Comparison of ENCODE assay signal across 15 cellular contexts in genomic region chr3:123314409-123315270, GRCh38.
A peak's percentile ranks its signal among the peaks of the same experiment; 100 is the strongest.
DNase-seq lines count a peak whose midpoint lies in the region; ATAC-seq, FAIRE-seq and TF ChIP-seq lines count a peak whose summit lies in the region.
"Had no signal": no experiment of that assay in that cellular context is flagged by ENCODE, and none has a peak within 500 bp of the region (broad histone marks: within the 10 kb centered on the region; RNA-seq: fewer than 3 reads in every experiment).

No MANE protein-coding gene starts in this region.

- no peak for FAIRE-seq in GM12892 (lab: Jason Lieb, UNC)

- no peaks in the 10 kb centered on the region for H3K27me3 Mint-ChIP-seq in WTC11 (ENCODE audit: low read depth)

- peak; percentile 88 for ATAC-seq in WTC11
- no peak for ATAC-seq in GM19351 (IDR thresholded peaks at IDR 0.05; ENCODE audit: unreplicated experiment)
- ATAC-seq: left lobe of liver; naive thymus-derived CD4-positive, alpha-beta T cell; stimulated activated naive CD8-positive, alpha-beta T cell treated with anti-CD3 and anti-CD28 coated beads, Interleukin-15, amount 100 ng/mL, for 72 hours had no signal

- H3K4me1 Mint-ChIP-seq in WTC11, result peaks cover 93% of the 10 kb centered on the region
- H3K4me1 Mint-ChIP-seq: stimulated activated naive CD8-positive, alpha-beta T cell treated with anti-CD3 and anti-CD28 coated beads, Interleukin-15, amount 100 ng/mL, for 72 hours had no signal

- peak; percentile 89 for DNase-seq in ELF-1 (ENCODE audit: low read depth, low spot score)
- DNase-seq in NCI-H187 (lab: John Stamatoyannopoulos, UW), result peak; percentile 86 to 94
- DNase-seq in WTC11 (ENCODE audit: low spot score), result peak; percentile 89
- peak; percentile 95 for DNase-seq in iPS-NIHi7 (ENCODE audit: extremely low spot score)
- DNase-seq in NCI-H446 treated with DMSO at 0.1 percent for 48 hours (lab: John Stamatoyannopoulos, UW), result no peak
- DNase-seq in GM12892 (ENCODE audit: insufficient read length), result no peak
- DNase-seq in H4 (ENCODE audit: low spot score), result no peak
- DNase-seq: dorsolateral prefrontal cortex; GM23248; naive thymus-derived CD4-positive, alpha-beta T cell; NCI-H1694; stimulated activated naive CD8-positive, alpha-beta T cell treated with anti-CD3 and anti-CD28 coated beads, Interleukin-15, amount 100 ng/mL, for 72 hours; T-helper 2 cell had no signal

- peaks cover 5% of the 10 kb centered on the region for H3K36me3 Mint-ChIP-seq in WTC11
- H3K36me3 Mint-ChIP-seq: naive thymus-derived CD4-positive, alpha-beta T cell had no signal

- peak overlapping the region; percentile 99 for H3K27ac Mint-ChIP-seq in WTC11
- H3K27ac Mint-ChIP-seq: naive thymus-derived CD4-positive, alpha-beta T cell; stimulated activated naive CD8-positive, alpha-beta T cell treated with anti-CD3 and anti-CD28 coated beads, Interleukin-15, amount 100 ng/mL, for 72 hours had no signal

- TF ChIP-seq CTCF in WTC11 (IDR thresholded peaks at IDR 0.05), result no peak

- H3K9me3 Mint-ChIP-seq in WTC11, result peaks cover 3% of the 10 kb centered on the region; the same call in 1 of the 2 replicates
- H3K9me3 Mint-ChIP-seq: naive thymus-derived CD4-positive, alpha-beta T cell; stimulated activated naive CD8-positive, alpha-beta T cell treated with anti-CD3 and anti-CD28 coated beads, Interleukin-15, amount 100 ng/mL, for 72 hours had no signal

- CTCF ChIA-PET in WTC11 (lab: Charles Lee), result interaction anchor here (0.5 to 2.4 kb wide), 32 partner anchors 9 to 371 kb away, joined by 3 to 27 read pairs (median 5); partner anchors contain the start of genes ADCY5, PDIA5, SEC22A and SEMA5B

- peak overlapping the region; percentile 73 for H3K4me3 Mint-ChIP-seq in WTC11
- H3K4me3 Mint-ChIP-seq: naive thymus-derived CD4-positive, alpha-beta T cell; stimulated activated naive CD8-positive, alpha-beta T cell treated with anti-CD3 and anti-CD28 coated beads, Interleukin-15, amount 100 ng/mL, for 72 hours had no signal

- TF ChIP-seq POLR2A in GM12892 (IDR thresholded peaks at IDR 0.05; ENCODE audit: low read depth, low read length), result no peak

- POLR2A ChIA-PET in WTC11 (lab: Charles Lee), result interaction anchor here (0.5 to 2.1 kb wide), 8 partner anchors 9 to 248 kb away, joined by 3 to 6 read pairs (median 4); partner anchors contain the start of genes PDIA5 and SEC22A

TF ChIP-seq in WTC11, 78 proteins besides CTCF, POLR2A, EP300 and RAD21 (continues in another document):
- TF ChIP-seq, protein P1, sequence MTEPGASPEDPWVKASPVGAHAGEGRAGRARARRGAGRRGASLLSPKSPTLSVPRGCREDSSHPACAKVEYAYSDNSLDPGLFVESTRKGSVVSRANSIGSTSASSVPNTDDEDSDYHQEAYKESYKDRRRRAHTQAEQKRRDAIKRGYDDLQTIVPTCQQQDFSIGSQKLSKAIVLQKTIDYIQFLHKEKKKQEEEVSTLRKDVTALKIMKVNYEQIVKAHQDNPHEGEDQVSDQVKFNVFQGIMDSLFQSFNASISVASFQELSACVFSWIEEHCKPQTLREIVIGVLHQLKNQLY (CRISPR knock-in tag; IDR thresholded peaks at IDR 0.05), result no peak
- TF ChIP-seq ETV6 (CRISPR knock-in tag; IDR thresholded peaks at IDR 0.05), result peak; percentile 77; the same call in 1 of the 2 replicates
- TF ChIP-seq ZNF423 (CRISPR knock-in tag; IDR thresholded peaks at IDR 0.05), result peak; percentile 93
- TF ChIP-seq GABPB1 (CRISPR knock-in tag; IDR thresholded peaks at IDR 0.05), result no peak
- TF ChIP-seq, protein P2, sequence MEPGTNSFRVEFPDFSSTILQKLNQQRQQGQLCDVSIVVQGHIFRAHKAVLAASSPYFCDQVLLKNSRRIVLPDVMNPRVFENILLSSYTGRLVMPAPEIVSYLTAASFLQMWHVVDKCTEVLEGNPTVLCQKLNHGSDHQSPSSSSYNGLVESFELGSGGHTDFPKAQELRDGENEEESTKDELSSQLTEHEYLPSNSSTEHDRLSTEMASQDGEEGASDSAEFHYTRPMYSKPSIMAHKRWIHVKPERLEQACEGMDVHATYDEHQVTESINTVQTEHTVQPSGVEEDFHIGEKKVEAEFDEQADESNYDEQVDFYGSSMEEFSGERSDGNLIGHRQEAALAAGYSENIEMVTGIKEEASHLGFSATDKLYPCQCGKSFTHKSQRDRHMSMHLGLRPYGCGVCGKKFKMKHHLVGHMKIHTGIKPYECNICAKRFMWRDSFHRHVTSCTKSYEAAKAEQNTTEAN (CRISPR knock-in tag; IDR thresholded peaks at IDR 0.05), result no peak
- TF ChIP-seq ZNF416 (CRISPR knock-in tag; IDR thresholded peaks at IDR 0.05), result no peak
- no peak for TF ChIP-seq MXD4 (CRISPR knock-in tag; IDR thresholded peaks at IDR 0.05; ENCODE audit: borderline replicate concordance)
- no peak for TF ChIP-seq ATF6 (CRISPR knock-in tag; IDR thresholded peaks at IDR 0.05)
- TF ChIP-seq, protein P3, sequence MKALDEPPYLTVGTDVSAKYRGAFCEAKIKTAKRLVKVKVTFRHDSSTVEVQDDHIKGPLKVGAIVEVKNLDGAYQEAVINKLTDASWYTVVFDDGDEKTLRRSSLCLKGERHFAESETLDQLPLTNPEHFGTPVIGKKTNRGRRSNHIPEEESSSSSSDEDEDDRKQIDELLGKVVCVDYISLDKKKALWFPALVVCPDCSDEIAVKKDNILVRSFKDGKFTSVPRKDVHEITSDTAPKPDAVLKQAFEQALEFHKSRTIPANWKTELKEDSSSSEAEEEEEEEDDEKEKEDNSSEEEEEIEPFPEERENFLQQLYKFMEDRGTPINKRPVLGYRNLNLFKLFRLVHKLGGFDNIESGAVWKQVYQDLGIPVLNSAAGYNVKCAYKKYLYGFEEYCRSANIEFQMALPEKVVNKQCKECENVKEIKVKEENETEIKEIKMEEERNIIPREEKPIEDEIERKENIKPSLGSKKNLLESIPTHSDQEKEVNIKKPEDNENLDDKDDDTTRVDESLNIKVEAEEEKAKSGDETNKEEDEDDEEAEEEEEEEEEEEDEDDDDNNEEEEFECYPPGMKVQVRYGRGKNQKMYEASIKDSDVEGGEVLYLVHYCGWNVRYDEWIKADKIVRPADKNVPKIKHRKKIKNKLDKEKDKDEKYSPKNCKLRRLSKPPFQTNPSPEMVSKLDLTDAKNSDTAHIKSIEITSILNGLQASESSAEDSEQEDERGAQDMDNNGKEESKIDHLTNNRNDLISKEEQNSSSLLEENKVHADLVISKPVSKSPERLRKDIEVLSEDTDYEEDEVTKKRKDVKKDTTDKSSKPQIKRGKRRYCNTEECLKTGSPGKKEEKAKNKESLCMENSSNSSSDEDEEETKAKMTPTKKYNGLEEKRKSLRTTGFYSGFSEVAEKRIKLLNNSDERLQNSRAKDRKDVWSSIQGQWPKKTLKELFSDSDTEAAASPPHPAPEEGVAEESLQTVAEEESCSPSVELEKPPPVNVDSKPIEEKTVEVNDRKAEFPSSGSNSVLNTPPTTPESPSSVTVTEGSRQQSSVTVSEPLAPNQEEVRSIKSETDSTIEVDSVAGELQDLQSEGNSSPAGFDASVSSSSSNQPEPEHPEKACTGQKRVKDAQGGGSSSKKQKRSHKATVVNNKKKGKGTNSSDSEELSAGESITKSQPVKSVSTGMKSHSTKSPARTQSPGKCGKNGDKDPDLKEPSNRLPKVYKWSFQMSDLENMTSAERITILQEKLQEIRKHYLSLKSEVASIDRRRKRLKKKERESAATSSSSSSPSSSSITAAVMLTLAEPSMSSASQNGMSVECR (CRISPR knock-in tag; IDR thresholded peaks at IDR 0.05; ENCODE audit: borderline replicate concordance), result no peak
- TF ChIP-seq, protein P4, sequence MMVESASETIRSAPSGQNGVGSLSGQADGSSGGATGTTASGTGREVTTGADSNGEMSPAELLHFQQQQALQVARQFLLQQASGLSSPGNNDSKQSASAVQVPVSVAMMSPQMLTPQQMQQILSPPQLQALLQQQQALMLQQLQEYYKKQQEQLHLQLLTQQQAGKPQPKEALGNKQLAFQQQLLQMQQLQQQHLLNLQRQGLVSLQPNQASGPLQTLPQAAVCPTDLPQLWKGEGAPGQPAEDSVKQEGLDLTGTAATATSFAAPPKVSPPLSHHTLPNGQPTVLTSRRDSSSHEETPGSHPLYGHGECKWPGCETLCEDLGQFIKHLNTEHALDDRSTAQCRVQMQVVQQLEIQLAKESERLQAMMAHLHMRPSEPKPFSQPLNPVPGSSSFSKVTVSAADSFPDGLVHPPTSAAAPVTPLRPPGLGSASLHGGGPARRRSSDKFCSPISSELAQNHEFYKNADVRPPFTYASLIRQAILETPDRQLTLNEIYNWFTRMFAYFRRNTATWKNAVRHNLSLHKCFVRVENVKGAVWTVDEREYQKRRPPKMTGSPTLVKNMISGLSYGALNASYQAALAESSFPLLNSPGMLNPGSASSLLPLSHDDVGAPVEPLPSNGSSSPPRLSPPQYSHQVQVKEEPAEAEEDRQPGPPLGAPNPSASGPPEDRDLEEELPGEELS (CRISPR knock-in tag; IDR thresholded peaks at IDR 0.05), result peak; percentile 98
- TF ChIP-seq NFYB (CRISPR knock-in tag; conservative IDR thresholded peaks at IDR 0.05; ENCODE audit: low read depth), result no peak
- TF ChIP-seq, protein P5, sequence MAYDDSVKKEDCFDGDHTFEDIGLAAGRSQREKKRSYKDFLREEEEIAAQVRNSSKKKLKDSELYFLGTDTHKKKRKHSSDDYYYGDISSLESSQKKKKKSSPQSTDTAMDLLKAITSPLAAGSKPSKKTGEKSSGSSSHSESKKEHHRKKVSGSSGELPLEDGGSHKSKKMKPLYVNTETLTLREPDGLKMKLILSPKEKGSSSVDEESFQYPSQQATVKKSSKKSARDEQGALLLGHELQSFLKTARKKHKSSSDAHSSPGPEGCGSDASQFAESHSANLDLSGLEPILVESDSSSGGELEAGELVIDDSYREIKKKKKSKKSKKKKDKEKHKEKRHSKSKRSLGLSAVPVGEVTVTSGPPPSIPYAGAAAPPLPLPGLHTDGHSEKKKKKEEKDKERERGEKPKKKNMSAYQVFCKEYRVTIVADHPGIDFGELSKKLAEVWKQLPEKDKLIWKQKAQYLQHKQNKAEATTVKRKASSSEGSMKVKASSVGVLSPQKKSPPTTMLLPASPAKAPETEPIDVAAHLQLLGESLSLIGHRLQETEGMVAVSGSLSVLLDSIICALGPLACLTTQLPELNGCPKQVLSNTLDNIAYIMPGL (CRISPR knock-in tag; IDR thresholded peaks at IDR 0.05), result no peak

Comparison
In these comparisons a context has a peak if more than half of its experiments do, and no peak if none do; other contexts are left out.
1. DNase-seq: peak in ELF-1 (single experiment), NCI-H187 (2 of 2), WTC11 (single experiment) and iPS-NIHi7 (single experiment); none in NCI-H446 treated with DMSO at 0.1 percent for 48 hours (single experiment), GM12892 (single experiment) and H4 (single experiment).